ENCODE assay signal across 15 cellular contexts in genomic region chr18:58532298-58532697, GRCh38.
DNase-seq lines count a peak whose midpoint lies in the region; ATAC-seq lines count a peak whose summit lies in the region.
"Had no signal": no experiment of that assay in that cellular context is flagged by ENCODE, and none has a peak within 500 bp of the region (broad histone marks: within the 10 kb centered on the region; RNA-seq: fewer than 3 reads in every experiment).

No MANE protein-coding gene starts in this region.

- DNase-seq in Right ventricle myocardium superior (no peak), cardiac septum (ENCODE audit: low spot score) (no peak), kidney tubule cell (ENCODE audit: low spot score) (peak; percentile 72), iPS-NIHi7 (ENCODE audit: extremely low spot score) (no peak), SHP77 (lab: John Stamatoyannopoulos, UW) (no peak), NCI-H1048 (lab: John Stamatoyannopoulos, UW) (no peak)
- DNase-seq: Calu3; CD8-positive, alpha-beta T cell; EL; NCI-H1694 treated with DMSO at 0.1 percent for 48 hours; NCI-H748 treated with DMSO at 0.1 percent for 48 hours; SJCRH30 had no signal

- intact Hi-C loops in Right ventricle myocardium superior (cut with DNase I), result no loop called here
- intact Hi-C loops in cardiac septum (cut with DNase I), result loop anchor here (5.0 to 10.0 kb wide), 2 partner anchors 130 to 533 kb away; no protein-coding TSS in a partner anchor

- peak; percentile 14 for ATAC-seq in Right ventricle myocardium superior (ENCODE audit: poor library complexity)
- peak; percentile 40 for ATAC-seq in esophagus mucosa
- ATAC-seq in HG03354 (IDR thresholded peaks at IDR 0.05; ENCODE audit: poor library complexity, severe bottlenecking, unreplicated experiment), result no peak
- ATAC-seq: CD8-positive, alpha-beta T cell; K562 had no signal
